ENCODE assay signal across 11 cellular contexts in genomic region chr11:65586676-65587075, GRCh38. TPM values are rescaled to one million over a fixed set of nuclear protein-coding genes. Genes with fewer than 3 reads are reported as not detected.
DNase-seq lines count a peak whose midpoint lies in the region; ATAC-seq and TF ChIP-seq lines count a peak whose summit lies in the region.
"Had no signal": no experiment of that assay in that cellular context is flagged by ENCODE, and none has a peak within 500 bp of the region (broad histone marks: within the 10 kb centered on the region; RNA-seq: fewer than 3 reads in every experiment).

No MANE protein-coding gene starts in this region.

- H3K4me1 ChIP-seq in heart left ventricle, result peaks cover 6 to 58% (median 44%) of the 10 kb centered on the region in 12 donors
- H3K4me1 ChIP-seq: pancreas had no signal

- no peaks in the 10 kb centered on the region for H3K27me3 Mint-ChIP-seq in T-helper 1 cell treated with Interleukin-12 subunit alpha and Interleukin-12 subunit beta and Interleukin-4 antibody, amounts not matched to agents 30 μg/mL and 1 μg/mL, for 36 hours (ENCODE audit: low read depth)
- H3K27me3 Mint-ChIP-seq in activated B cell treated with CpG ODN at 0.5 μM for 24 hours, result no peaks in the 10 kb centered on the region

- no peaks in the 10 kb centered on the region for H3K27me3 ChIP-seq in heart left ventricle
- H3K27me3 ChIP-seq: pancreas, SJSA1 had no signal

- POLR2A ChIA-PET in activated B cell treated with CpG ODN at 0.5 μM for 24 hours (lab: Charles Lee), result interaction anchor here (0.7 to 11.1 kb wide), 7 partner anchors 10 to 110 kb away, joined by 5 to 239 read pairs (median 21); partner anchors contain the start of genes EHBP1L1, FAM89B and ZNRD2

- no peak for ATAC-seq in activated B cell treated with CpG ODN at 0.5 μM for 24 hours (ENCODE audit: low read depth)
- peak; percentile 8 to 43 (median 33) for ATAC-seq in heart left ventricle
- ATAC-seq in stimulated activated effector memory CD8-positive, alpha-beta T cell treated with anti-CD3 and anti-CD28 coated beads, Interleukin-12 subunit alpha, Interleukin-12 subunit beta, amount 100 ng/mL, for 72 hours, result no peak
- no peak for ATAC-seq in HG03354 (IDR thresholded peaks at IDR 0.05; ENCODE audit: poor library complexity, severe bottlenecking, unreplicated experiment)
- no peak for ATAC-seq in GM19351 (IDR thresholded peaks at IDR 0.05; ENCODE audit: unreplicated experiment)

- intact Hi-C loops in activated B cell treated with CpG ODN at 0.5 μM for 24 hours (cut with micrococcal nuclease), result loop anchor here (5.0 kb wide), 1 partner anchor 204 kb away; the partner anchor contains the start of gene SLC25A45
- intact Hi-C loops in heart left ventricle (cut with DNase I), result loop anchor here in 3 of 10 donors (5.0 kb wide), 1 partner anchor 44 kb away; no protein-coding TSS in a partner anchor

- peak overlapping the region; percentile 52 for H3K27ac Mint-ChIP-seq in T-helper 1 cell treated with Interleukin-12 subunit alpha and Interleukin-12 subunit beta and Interleukin-4 antibody, amounts not matched to agents 30 μg/mL and 1 μg/mL, for 36 hours
- H3K27ac Mint-ChIP-seq in activated B cell treated with CpG ODN at 0.5 μM for 24 hours, result peak overlapping the region; percentile 96
- H3K27ac Mint-ChIP-seq in stimulated activated effector memory CD8-positive, alpha-beta T cell treated with anti-CD3 and anti-CD28 coated beads, Interleukin-12 subunit alpha, Interleukin-12 subunit beta, amount 100 ng/mL, for 72 hours, result peak overlapping the region; percentile 96

- TF ChIP-seq POLR2A in heart left ventricle (IDR thresholded peaks at IDR 0.05), result no peak

- peak overlapping the region in 11 of 12 donors; percentile 76 to 90 (median 84) for H3K27ac ChIP-seq in heart left ventricle
- H3K27ac ChIP-seq: 22Rv1, pancreas, SJSA1 had no signal

- WGBS in heart left ventricle, 4 donors, result 39 to 51% (median 47%) methylated on average over 2 of the region's 2 CpGs

- peaks cover 47% of the 10 kb centered on the region for H3K4me1 Mint-ChIP-seq in T-helper 1 cell treated with Interleukin-12 subunit alpha and Interleukin-12 subunit beta and Interleukin-4 antibody, amounts not matched to agents 30 μg/mL and 1 μg/mL, for 36 hours (ENCODE audit: low read depth)
- peaks cover 45% of the 10 kb centered on the region for H3K4me1 Mint-ChIP-seq in activated B cell treated with CpG ODN at 0.5 μM for 24 hours
- H3K4me1 Mint-ChIP-seq in stimulated activated effector memory CD8-positive, alpha-beta T cell treated with anti-CD3 and anti-CD28 coated beads, Interleukin-12 subunit alpha, Interleukin-12 subunit beta, amount 100 ng/mL, for 72 hours, result peaks cover 80% of the 10 kb centered on the region

- H3K9me3 Mint-ChIP-seq in T-helper 1 cell treated with Interleukin-12 subunit alpha and Interleukin-12 subunit beta and Interleukin-4 antibody, amounts not matched to agents 30 μg/mL and 1 μg/mL, for 36 hours, result no peaks in the 10 kb centered on the region
- H3K9me3 Mint-ChIP-seq in activated B cell treated with CpG ODN at 0.5 μM for 24 hours, result no peaks in the 10 kb centered on the region
- H3K9me3 Mint-ChIP-seq in stimulated activated effector memory CD8-positive, alpha-beta T cell treated with anti-CD3 and anti-CD28 coated beads, Interleukin-12 subunit alpha, Interleukin-12 subunit beta, amount 100 ng/mL, for 72 hours, result no peaks in the 10 kb centered on the region

- CTCF ChIA-PET in activated B cell treated with CpG ODN at 0.5 μM for 24 hours (lab: Charles Lee), result interaction anchor here (0.7 to 5.9 kb wide), 5 partner anchors 10 to 46 kb away, joined by 3 to 52 read pairs (median 4); partner anchors contain the start of gene FAM89B

- H3K4me3 Mint-ChIP-seq in T-helper 1 cell treated with Interleukin-12 subunit alpha and Interleukin-12 subunit beta and Interleukin-4 antibody, amounts not matched to agents 30 μg/mL and 1 μg/mL, for 36 hours, result no peak overlapping the region
- H3K4me3 Mint-ChIP-seq in activated B cell treated with CpG ODN at 0.5 μM for 24 hours, result no peak overlapping the region
- peak overlapping the region; percentile 80 for H3K4me3 Mint-ChIP-seq in stimulated activated effector memory CD8-positive, alpha-beta T cell treated with anti-CD3 and anti-CD28 coated beads, Interleukin-12 subunit alpha, Interleukin-12 subunit beta, amount 100 ng/mL, for 72 hours

- H3K36me3 Mint-ChIP-seq in T-helper 1 cell treated with Interleukin-12 subunit alpha and Interleukin-12 subunit beta and Interleukin-4 antibody, amounts not matched to agents 30 μg/mL and 1 μg/mL, for 36 hours (ENCODE audit: low read depth), result peaks cover 30% of the 10 kb centered on the region
- peaks cover 48% of the 10 kb centered on the region for H3K36me3 Mint-ChIP-seq in activated B cell treated with CpG ODN at 0.5 μM for 24 hours (ENCODE audit: low read depth)
- H3K36me3 Mint-ChIP-seq in stimulated activated effector memory CD8-positive, alpha-beta T cell treated with anti-CD3 and anti-CD28 coated beads, Interleukin-12 subunit alpha, Interleukin-12 subunit beta, amount 100 ng/mL, for 72 hours, result peaks cover 94% of the 10 kb centered on the region

- H3K9me3 ChIP-seq in heart left ventricle, result no peaks in the 10 kb centered on the region
- H3K9me3 ChIP-seq: pancreas had no signal

- peaks cover 0 to 72% (median 46%) of the 10 kb centered on the region in 9 donors for H3K36me3 ChIP-seq in heart left ventricle
- H3K36me3 ChIP-seq: pancreas had no signal

- DNase-seq in T-helper 1 cell, result no peak
- no peak for DNase-seq in activated B cell treated with CpG ODN at 0.5 μM for 24 hours
- peak in 2 of 5 donors; percentile 45 to 72 for DNase-seq in heart left ventricle
- no peak for DNase-seq in stimulated activated effector memory CD8-positive, alpha-beta T cell treated with anti-CD3 and anti-CD28 coated beads, Interleukin-12 subunit alpha, Interleukin-12 subunit beta, amount 100 ng/mL, for 72 hours (ENCODE audit: low spot score in 2 of 2)
- DNase-seq in SHP77 (lab: John Stamatoyannopoulos, UW), result no peak
- DNase-seq: pancreas had no signal

- TF ChIP-seq CTCF in activated B cell treated with CpG ODN at 0.5 μM for 24 hours (IDR thresholded peaks at IDR 0.05) (no peak), heart left ventricle (IDR thresholded peaks at IDR 0.05) (no peak)

- peak overlapping the region in 2 of 12 donors; percentile 12 for H3K4me3 ChIP-seq in heart left ventricle
- H3K4me3 ChIP-seq: pancreas, SJSA1 had no signal

RNA-seq across cellular contexts. Expression of gene KCNK7, which starts 8.9 kb away (rescaled TPM):
- total RNA-seq in activated B cell treated with CpG ODN at 0.5 μM for 24 hours (1.0 and 1.1 TPM in 2 replicates), heart left ventricle (under 1 TPM in 7 of 9 donors, not detected in 2; 0.18 to 0.75 (median 0.41) TPM)
- polyA plus RNA-seq in heart left ventricle, result 1 to 10 TPM in 1 of 2 donors, under 1 TPM in 1; 0.42 to 1.6 TPM

RNA-seq across cellular contexts. Expression of gene EHBP1L1, which starts 10.8 kb away (rescaled TPM):
- total RNA-seq in activated B cell treated with CpG ODN at 0.5 μM for 24 hours (143 and 163 TPM in 2 replicates), heart left ventricle (100 to 1,000 TPM in 3 of 9 donors, 10 to 100 TPM in 6; 37.4 to 144 (median 80.9) TPM)
- 10 to 100 TPM; 52.3 to 71.4 TPM for polyA plus RNA-seq in heart left ventricle

RNA-seq across cellular contexts. Expression of gene FAM89B, which starts 14.3 kb away (rescaled TPM):
- total RNA-seq in activated B cell treated with CpG ODN at 0.5 μM for 24 hours, result 19.1 and 21.6 TPM in 2 replicates
- 10 to 100 TPM; 25.8 to 87.9 (median 38.4) TPM for total RNA-seq in heart left ventricle
- polyA plus RNA-seq in heart left ventricle, result 10 to 100 TPM; 46.6 to 50.0 TPM

RNA-seq across cellular contexts. Expression of gene ZNRD2, which starts 16.4 kb away (rescaled TPM):
- total RNA-seq in activated B cell treated with CpG ODN at 0.5 μM for 24 hours (40.9 and 41.0 TPM in 2 replicates), heart left ventricle (10 to 100 TPM; 23.2 to 63.6 (median 33.9) TPM)
- polyA plus RNA-seq in heart left ventricle, result 100 to 1,000 TPM in 1 of 2 donors, 10 to 100 TPM in 1; 49.7 to 101 TPM

RNA-seq across cellular contexts. Expression of gene MAP3K11, which starts 27.3 kb away (rescaled TPM):
- total RNA-seq in activated B cell treated with CpG ODN at 0.5 μM for 24 hours (72.1 and 89.6 TPM in 2 replicates), heart left ventricle (10 to 100 TPM; 26.2 to 68.6 (median 31.4) TPM)
- polyA plus RNA-seq in heart left ventricle, result 10 to 100 TPM; 29.4 to 39.3 TPM

Comparison
In these comparisons a context has a peak if more than half of its experiments do, and no peak if none do; other contexts are left out.
1. ATAC-seq: peak in heart left ventricle (4 of 4); none in activated B cell treated with CpG ODN at 0.5 μM for 24 hours (single experiment), stimulated activated effector memory CD8-positive, alpha-beta T cell treated with anti-CD3 and anti-CD28 coated beads, Interleukin-12 subunit alpha, Interleukin-12 subunit beta, amount 100 ng/mL, for 72 hours (single experiment), HG03354 (single experiment) and GM19351 (single experiment).
2. Peak in every context shown above with its lines, with median percentiles within 50 percentile points of each other: H3K27ac Mint-ChIP-seq.